ENCODE assay signal across 1 cellular context in the genomic region with DNA sequence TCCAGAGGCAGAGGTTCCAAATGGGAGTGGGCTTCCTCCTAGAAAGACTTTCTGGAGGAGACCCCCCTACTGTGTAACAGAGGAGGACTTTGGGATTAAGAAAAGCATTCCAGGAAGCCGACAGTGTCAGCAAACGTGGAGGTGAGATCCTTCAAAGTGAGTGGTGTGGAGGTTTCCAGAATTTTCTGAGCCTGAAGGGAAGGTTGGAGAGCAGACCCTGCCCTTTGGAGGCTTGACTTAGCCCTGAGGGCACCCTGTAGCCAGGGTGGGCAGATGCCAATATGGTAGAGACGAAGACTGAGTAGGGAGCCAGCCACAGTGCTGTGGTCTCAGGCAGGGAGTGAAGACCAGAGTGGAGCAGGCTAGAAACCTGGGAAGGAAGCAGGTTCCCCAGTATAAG.
TF ChIP-seq lines count a peak whose summit lies in the region.

No MANE protein-coding gene starts in this region.

TF ChIP-seq in GM23338, 12 proteins besides CTCF, POLR2A, EP300 and RAD21 (continued from another document):
- TF ChIP-seq, protein P1, sequence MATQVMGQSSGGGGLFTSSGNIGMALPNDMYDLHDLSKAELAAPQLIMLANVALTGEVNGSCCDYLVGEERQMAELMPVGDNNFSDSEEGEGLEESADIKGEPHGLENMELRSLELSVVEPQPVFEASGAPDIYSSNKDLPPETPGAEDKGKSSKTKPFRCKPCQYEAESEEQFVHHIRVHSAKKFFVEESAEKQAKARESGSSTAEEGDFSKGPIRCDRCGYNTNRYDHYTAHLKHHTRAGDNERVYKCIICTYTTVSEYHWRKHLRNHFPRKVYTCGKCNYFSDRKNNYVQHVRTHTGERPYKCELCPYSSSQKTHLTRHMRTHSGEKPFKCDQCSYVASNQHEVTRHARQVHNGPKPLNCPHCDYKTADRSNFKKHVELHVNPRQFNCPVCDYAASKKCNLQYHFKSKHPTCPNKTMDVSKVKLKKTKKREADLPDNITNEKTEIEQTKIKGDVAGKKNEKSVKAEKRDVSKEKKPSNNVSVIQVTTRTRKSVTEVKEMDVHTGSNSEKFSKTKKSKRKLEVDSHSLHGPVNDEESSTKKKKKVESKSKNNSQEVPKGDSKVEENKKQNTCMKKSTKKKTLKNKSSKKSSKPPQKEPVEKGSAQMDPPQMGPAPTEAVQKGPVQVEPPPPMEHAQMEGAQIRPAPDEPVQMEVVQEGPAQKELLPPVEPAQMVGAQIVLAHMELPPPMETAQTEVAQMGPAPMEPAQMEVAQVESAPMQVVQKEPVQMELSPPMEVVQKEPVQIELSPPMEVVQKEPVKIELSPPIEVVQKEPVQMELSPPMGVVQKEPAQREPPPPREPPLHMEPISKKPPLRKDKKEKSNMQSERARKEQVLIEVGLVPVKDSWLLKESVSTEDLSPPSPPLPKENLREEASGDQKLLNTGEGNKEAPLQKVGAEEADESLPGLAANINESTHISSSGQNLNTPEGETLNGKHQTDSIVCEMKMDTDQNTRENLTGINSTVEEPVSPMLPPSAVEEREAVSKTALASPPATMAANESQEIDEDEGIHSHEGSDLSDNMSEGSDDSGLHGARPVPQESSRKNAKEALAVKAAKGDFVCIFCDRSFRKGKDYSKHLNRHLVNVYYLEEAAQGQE (IDR thresholded peaks at IDR 0.05; ENCODE audit: unreplicated experiment), result no peak
- no peak for TF ChIP-seq CREB1 (CRISPR knock-in tag; IDR thresholded peaks at IDR 0.05; ENCODE audit: low read depth)
